In genomic region chr13:34161829-34162544, GRCh38 we compare ENCODE assay signal across 8 cellular contexts.
DNase-seq lines count a peak whose midpoint lies in the region; ATAC-seq and TF ChIP-seq lines count a peak whose summit lies in the region.

No MANE protein-coding gene starts in this region.

- TF ChIP-seq CTCF in Panc1 (IDR thresholded peaks at IDR 0.05): no peak

- POLR2A ChIA-PET in Panc1 (lab: Charles Lee): no interaction called here

- no peak for TF ChIP-seq POLR2A in erythroblast (IDR thresholded peaks at IDR 0.05; ENCODE audit: low read length)

- intact Hi-C loops in Panc1 (cut with micrococcal nuclease; ENCODE audit: unreplicated experiment): no loop called here

- peak overlapping the region; percentile 14 for H3K27ac ChIP-seq in Panc1 (ENCODE audit: low read length)

- peak; percentile 58 for ATAC-seq in Panc1

- in situ Hi-C loops in Panc1 (cut with HindIII; ENCODE audit: low pct_unique_long_range_greater_than_20kb, low sequenced_read_pairs): no loop called here

- no peaks in the 10 kb centered on the region for H3K27me3 ChIP-seq in Panc1 (ENCODE audit: control insufficient read depth, insufficient read depth, low read length)

- BruUV-seq in Panc1 (replicated peaks; lab: Mats Ljungman, UMichigan): no TSS peak

- DNase-seq in GM03348 (ENCODE audit: low spot score) (peak; percentile 47), Panc1 (ENCODE audit: low read depth, low spot score) (peak; percentile 28), fibroblast of the conjunctiva (ENCODE audit: low read depth) (peak; percentile 60), skeletal muscle cell (ENCODE audit: low read depth) (peak; percentile 78), erythroblast (lab: John Stamatoyannopoulos, UW) (no peak), T1000 (lab: John Stamatoyannopoulos, UW) (no peak), kidney glomerular epithelial cell (lab: John Stamatoyannopoulos, UW) (no peak)
- DNase-seq in activated naive CD4-positive, alpha-beta T cell treated with anti-CD3 and anti-CD28 coated beads, Interleukin-2, amount 50 U/mL, for 16 hours: no peak

- peaks cover 11% of the 10 kb centered on the region; the same call in 1 of the 2 replicates for H3K4me1 ChIP-seq in Panc1 (ENCODE audit: control insufficient read depth, insufficient read depth, low read length)

- no peaks in the 10 kb centered on the region for H3K36me3 ChIP-seq in Panc1 (ENCODE audit: control insufficient read depth, insufficient read depth, low read length)

- peaks cover 3% of the 10 kb centered on the region; the same call in 1 of the 2 replicates for H3K9me3 ChIP-seq in Panc1 (ENCODE audit: control insufficient read depth, insufficient read depth, low read depth, low read length)

- CTCF ChIA-PET in Panc1 (lab: Charles Lee): no interaction called here

- H3K4me3 ChIP-seq in Panc1 (ENCODE audit: low read depth in 2 of 2, low read length in 2 of 2) (peak overlapping the region in 1 of 2 experiments; percentile 30; a peak in 2 of 4 replicates), skeletal muscle cell (ENCODE audit: low read depth, low read length) (no peak overlapping the region)

Comparison
In these comparisons a context has a peak if more than half of its experiments do, and no peak if none do; other contexts are left out.
1. DNase-seq: peak in GM03348 (single experiment), Panc1 (single experiment), fibroblast of the conjunctiva (single experiment) and skeletal muscle cell (single experiment); none in erythroblast (0 of 2), T1000 (single experiment), activated naive CD4-positive, alpha-beta T cell treated with anti-CD3 and anti-CD28 coated beads, Interleukin-2, amount 50 U/mL, for 16 hours (single experiment) and kidney glomerular epithelial cell (single experiment).